Comparison of ENCODE assay signal across 21 cellular contexts in the genomic region with DNA sequence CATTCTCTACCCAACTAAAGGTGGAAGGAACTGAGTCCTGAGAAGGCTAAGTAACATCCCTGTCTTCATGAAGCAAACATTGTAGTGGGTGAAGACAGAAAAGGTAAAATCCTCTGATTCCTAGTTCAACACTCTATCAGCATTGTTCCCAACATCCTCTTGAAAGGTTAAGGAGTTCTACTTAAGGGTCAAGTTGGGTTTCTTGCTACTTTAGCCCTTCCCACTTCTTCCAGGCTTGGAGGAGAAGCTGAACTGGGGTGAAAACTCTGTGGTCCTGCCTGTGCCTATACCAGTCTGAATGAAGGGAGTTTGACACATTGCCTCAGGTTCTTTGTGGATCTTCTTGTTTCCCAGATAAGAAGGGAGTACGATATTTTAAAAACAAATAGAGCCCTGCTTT. TPM values are rescaled to one million over a fixed set of nuclear protein-coding genes. Genes with fewer than 3 reads are reported as not detected.
DNase-seq lines count a peak whose midpoint lies in the region; ATAC-seq and TF ChIP-seq lines count a peak whose summit lies in the region.
"Had no signal": no experiment of that assay in that cellular context is flagged by ENCODE, and none has a peak within 500 bp of the region (broad histone marks: within the 10 kb centered on the region; RNA-seq: fewer than 3 reads in every experiment).

No MANE protein-coding gene starts in this region.

- H3K36me3 Mint-ChIP-seq in activated naive CD4-positive, alpha-beta T cell treated with anti-CD3 and anti-CD28 coated beads, Interleukin-2, amount 50 U/mL, for 24 hours, result peaks cover 10% of the 10 kb centered on the region
- H3K36me3 Mint-ChIP-seq in activated CD4-positive, alpha-beta memory T cell treated with anti-CD3 and anti-CD28 coated beads, Interleukin-2, amount 10 ng/mL, durations not matched to agents 7 days and 5 days (ENCODE audit: low read depth), result peaks cover 66% of the 10 kb centered on the region

- H3K4me1 ChIP-seq in left lung, result peaks cover 4 to 53% of the 10 kb centered on the region in 2 donors
- H3K4me1 ChIP-seq: SJCRH30 had no signal

- no peak for DNase-seq in activated naive CD4-positive, alpha-beta T cell treated with anti-CD3 and anti-CD28 coated beads, Interleukin-2, amount 50 U/mL, for 16 hours
- DNase-seq in activated CD4-positive, alpha-beta memory T cell treated with anti-CD3 and anti-CD28 coated beads, Interleukin-2, amount 10 ng/mL, durations not matched to agents 7 days and 5 days, result no peak
- DNase-seq in left lung, result no peak
- DNase-seq in stimulated activated naive CD4-positive, alpha-beta T cell treated with Interleukin-2 at 50 U/mL for 16 hours (lab: John Stamatoyannopoulos, UW), result no peak
- DNase-seq in NCI-H345 (lab: John Stamatoyannopoulos, UW), result no peak
- DNase-seq in amniotic stem cell (lab: John Stamatoyannopoulos, UW), result no peak
- DNase-seq: glutamatergic neuron, H9, mammary epithelial cell, NCI-H1105 treated with DMSO at 0.1 percent for 48 hours, NCI-H510A, SJCRH30, stomach, upper lobe of left lung, WERI-Rb-1 had no signal

- CTCF ChIA-PET in activated CD4-positive, alpha-beta memory T cell treated with anti-CD3 and anti-CD28 coated beads, Interleukin-2, amount 10 ng/mL, durations not matched to agents 7 days and 5 days (lab: Charles Lee), result interaction anchor here (0.6 to 3.7 kb wide), 2 partner anchors 21 to 54 kb away, joined by 3 to 27 read pairs; partner anchors contain the start of gene ATP2B4

- intact Hi-C loops in left lung (cut with DNase I), result no loop called here

- peak overlapping the region; percentile 70 for H3K27ac Mint-ChIP-seq in activated naive CD4-positive, alpha-beta T cell treated with anti-CD3 and anti-CD28 coated beads, Interleukin-2, amount 50 U/mL, for 24 hours
- peak overlapping the region; percentile 81 for H3K27ac Mint-ChIP-seq in activated CD4-positive, alpha-beta memory T cell treated with anti-CD3 and anti-CD28 coated beads, Interleukin-2, amount 10 ng/mL, durations not matched to agents 7 days and 5 days

- no peak overlapping the region for H3K27ac ChIP-seq in left lung
- H3K27ac ChIP-seq: coronary artery, HL-60, right atrium auricular region, SJCRH30, WERI-Rb-1 had no signal

- POLR2A ChIA-PET in activated CD4-positive, alpha-beta memory T cell treated with anti-CD3 and anti-CD28 coated beads, Interleukin-2, amount 10 ng/mL, durations not matched to agents 7 days and 5 days (lab: Charles Lee), result interaction anchor here (3.2 kb wide), 1 partner anchor 27 kb away, joined by 24 read pairs; no protein-coding TSS in a partner anchor

- peaks cover 60% of the 10 kb centered on the region for H3K4me1 Mint-ChIP-seq in activated naive CD4-positive, alpha-beta T cell treated with anti-CD3 and anti-CD28 coated beads, Interleukin-2, amount 50 U/mL, for 24 hours
- peaks cover 63% of the 10 kb centered on the region for H3K4me1 Mint-ChIP-seq in activated CD4-positive, alpha-beta memory T cell treated with anti-CD3 and anti-CD28 coated beads, Interleukin-2, amount 10 ng/mL, durations not matched to agents 7 days and 5 days

- H3K4me3 Mint-ChIP-seq in activated naive CD4-positive, alpha-beta T cell treated with anti-CD3 and anti-CD28 coated beads, Interleukin-2, amount 50 U/mL, for 24 hours, result no peak overlapping the region
- no peak overlapping the region for H3K4me3 Mint-ChIP-seq in activated CD4-positive, alpha-beta memory T cell treated with anti-CD3 and anti-CD28 coated beads, Interleukin-2, amount 10 ng/mL, durations not matched to agents 7 days and 5 days
- H3K4me3 Mint-ChIP-seq: H9 had no signal

- no peaks in the 10 kb centered on the region for H3K27me3 Mint-ChIP-seq in activated naive CD4-positive, alpha-beta T cell treated with anti-CD3 and anti-CD28 coated beads, Interleukin-2, amount 50 U/mL, for 24 hours
- H3K27me3 Mint-ChIP-seq in activated CD4-positive, alpha-beta memory T cell treated with anti-CD3 and anti-CD28 coated beads, Interleukin-2, amount 10 ng/mL, durations not matched to agents 7 days and 5 days, result no peaks in the 10 kb centered on the region

- peaks cover 0 to 32% of the 10 kb centered on the region in 2 donors for H3K36me3 ChIP-seq in left lung
- H3K36me3 ChIP-seq: SJCRH30 had no signal

- ATAC-seq in left lung, result peak; percentile 52
- ATAC-seq: HepG2 had no signal

- no peaks in the 10 kb centered on the region for H3K9me3 ChIP-seq in left lung
- H3K9me3 ChIP-seq: right atrium auricular region, SJCRH30, stomach, upper lobe of left lung had no signal

- H3K4me3 ChIP-seq in left lung, result no peak overlapping the region
- H3K4me3 ChIP-seq: BLaER1 treated with 17β-estradiol and CSF1 and Interleukin-3, amounts not matched to agents 10 nM and 100 nM; coronary artery; right atrium auricular region; SJCRH30; stomach; upper lobe of left lung had no signal

- no peak for TF ChIP-seq CTCF in left lung (IDR thresholded peaks at IDR 0.05)

- H3K27me3 ChIP-seq in left lung, result no peaks in the 10 kb centered on the region
- H3K27me3 ChIP-seq: BLaER1 treated with 17β-estradiol and CSF1 and Interleukin-3, amounts not matched to agents 10 nM and 100 nM; right atrium auricular region; SJCRH30; stomach; upper lobe of left lung had no signal

- no peaks in the 10 kb centered on the region for H3K9me3 Mint-ChIP-seq in activated naive CD4-positive, alpha-beta T cell treated with anti-CD3 and anti-CD28 coated beads, Interleukin-2, amount 50 U/mL, for 24 hours
- H3K9me3 Mint-ChIP-seq in activated CD4-positive, alpha-beta memory T cell treated with anti-CD3 and anti-CD28 coated beads, Interleukin-2, amount 10 ng/mL, durations not matched to agents 7 days and 5 days, result no peaks in the 10 kb centered on the region
- H3K9me3 Mint-ChIP-seq: H9 had no signal

RNA-seq across cellular contexts. Expression of gene ATP2B4, which starts 54.1 kb away (rescaled TPM):
- 100 to 1,000 TPM; 112 to 116 TPM for total RNA-seq in activated CD4-positive, alpha-beta memory T cell treated with anti-CD3 and anti-CD28 coated beads, Interleukin-2, amount 10 ng/mL, durations not matched to agents 7 days and 5 days
- total RNA-seq in left lung, result 100 to 1,000 TPM; 109 to 128 TPM
